Comparison of ENCODE assay signal across 10 cellular contexts in the genomic region with DNA sequence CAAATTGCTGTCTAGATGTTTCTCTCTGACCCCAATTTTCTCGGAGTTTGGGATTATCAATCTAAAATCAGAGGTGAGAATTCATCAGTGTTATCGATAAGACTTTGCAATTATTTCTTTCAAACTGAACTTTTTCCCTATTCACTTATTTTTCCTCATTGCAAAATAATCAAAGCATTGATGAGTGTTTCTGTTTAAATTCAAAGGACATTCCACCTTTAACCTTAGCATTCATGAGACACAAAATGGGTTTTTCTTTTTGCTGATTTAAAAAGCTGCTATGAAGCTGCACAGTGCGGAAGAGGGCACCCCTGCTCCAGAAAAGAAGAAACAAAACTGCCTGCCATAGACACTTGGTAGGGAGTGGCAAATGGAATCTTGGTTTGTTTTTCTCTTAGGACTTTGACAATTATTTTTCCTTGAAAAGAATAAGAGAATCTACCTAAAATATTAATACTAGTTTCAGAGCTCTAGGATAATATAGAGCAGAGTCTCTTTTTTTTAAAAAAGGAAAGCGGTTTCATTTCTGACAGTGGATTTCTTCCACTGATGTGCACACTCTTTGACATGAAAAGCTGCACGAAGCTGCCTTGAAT.
DNase-seq lines count a peak whose midpoint lies in the region; ATAC-seq, FAIRE-seq and TF ChIP-seq lines count a peak whose summit lies in the region.
"Had no signal": no experiment of that assay in that cellular context is flagged by ENCODE, and none has a peak within 500 bp of the region (broad histone marks: within the 10 kb centered on the region; RNA-seq: fewer than 3 reads in every experiment).

No MANE protein-coding gene starts in this region.

- BruUV-seq in HepG2 (replicated peaks; lab: Mats Ljungman, UMichigan) = TSS peak; percentile 95

- in situ Hi-C loops in HepG2 (cut with HindIII; ENCODE audit: extremely low pct_ligation_motif_present, low pct_unique_long_range_greater_than_20kb) = no loop called here

- H3K4me1 ChIP-seq in HepG2 (ENCODE audit: insufficient read depth, low read length) = peaks cover 81% of the 10 kb centered on the region
- H3K4me1 ChIP-seq in right lobe of liver = peaks cover 0 to 7% (median 0%) of the 10 kb centered on the region in 4 donors
- peaks cover 5 to 41% (median 15%) of the 10 kb centered on the region in 4 donors for H3K4me1 ChIP-seq in tibial artery

- no peaks in the 10 kb centered on the region for H3K27me3 Mint-ChIP-seq in T-helper 2 cell treated with Interferon-gamma antibody and Interleukin-4, amounts not matched to agents 5 μg/mL and 100 μg/mL, for 36 hours (ENCODE audit: low read depth)
- H3K27me3 Mint-ChIP-seq: activated CD4-positive, alpha-beta T cell treated with anti-CD3 and anti-CD28 coated beads, Interleukin-2, amount 10 ng/mL, durations not matched to agents 7 days and 5 days had no signal

- H3K4me3 ChIP-seq in HepG2 (replicated peaks in 1 of 3; ENCODE audit: insufficient read depth in 1 of 3, low read depth in 2 of 3, low read length in 3 of 3) (0 out of 6 replicates have a peak overlapping the region, but pooled peaks of 1 of the 3 experiments have one; percentile 7), right lobe of liver (no peak overlapping the region), WI38 (ENCODE audit: low read depth, low read length) (peak overlapping the region; percentile 41), fibroblast of villous mesenchyme (ENCODE audit: low read depth, low read length) (peak overlapping the region; percentile 1), tibial artery (no peak overlapping the region)

- no peak for FAIRE-seq in HepG2 (lab: Jason Lieb, UNC)

- no peaks in the 10 kb centered on the region for H4K20me1 ChIP-seq in HepG2 (ENCODE audit: insufficient read depth, low read length)

- ATAC-seq in HepG2 (no peak), right lobe of liver (no peak), GM19452 (IDR thresholded peaks at IDR 0.05; ENCODE audit: unreplicated experiment) (no peak)

- H3K4me3 Mint-ChIP-seq in T-helper 2 cell treated with Interferon-gamma antibody and Interleukin-4, amounts not matched to agents 5 μg/mL and 100 μg/mL, for 36 hours = no peak overlapping the region
- H3K4me3 Mint-ChIP-seq: activated CD4-positive, alpha-beta T cell treated with anti-CD3 and anti-CD28 coated beads, Interleukin-2, amount 10 ng/mL, durations not matched to agents 7 days and 5 days had no signal

- TF ChIP-seq POLR2A in HepG2 (IDR thresholded peaks at IDR 0.05; ENCODE audit: insufficient read depth in 1 of 2, low read depth in 2 of 2, low read length in 2 of 2) = no peak
- TF ChIP-seq POLR2A in right lobe of liver (IDR thresholded peaks at IDR 0.05) = no peak

- CTCF ChIA-PET in HepG2 (lab: Yijun Ruan, JAX; ENCODE audit: low intra/inter-chr PET ratio, low total read pairs) = no interaction called here

- no peaks in the 10 kb centered on the region for H3K9me3 Mint-ChIP-seq in T-helper 2 cell treated with Interferon-gamma antibody and Interleukin-4, amounts not matched to agents 5 μg/mL and 100 μg/mL, for 36 hours
- H3K9me3 Mint-ChIP-seq: activated CD4-positive, alpha-beta T cell treated with anti-CD3 and anti-CD28 coated beads, Interleukin-2, amount 10 ng/mL, durations not matched to agents 7 days and 5 days had no signal

- H3K27ac Mint-ChIP-seq in T-helper 2 cell treated with Interferon-gamma antibody and Interleukin-4, amounts not matched to agents 5 μg/mL and 100 μg/mL, for 36 hours = no peak overlapping the region
- H3K27ac Mint-ChIP-seq: activated CD4-positive, alpha-beta T cell treated with anti-CD3 and anti-CD28 coated beads, Interleukin-2, amount 10 ng/mL, durations not matched to agents 7 days and 5 days had no signal

- intact Hi-C loops in HepG2 (cut with micrococcal nuclease; ENCODE audit: unreplicated experiment) = loop anchor here (5.0 kb wide), 1 partner anchor 36 kb away; no protein-coding TSS in a partner anchor
- intact Hi-C loops in right lobe of liver (cut with DNase I) = no loop called here
- intact Hi-C loops in tibial artery (cut with DNase I; ENCODE audit: low total_unique reads) = no loop called here

- DNase-seq in HepG2 (ENCODE audit: low spot score) (no peak), right lobe of liver (no peak), fibroblast of villous mesenchyme (ENCODE audit: low read depth) (no peak), tibial artery (no peak), NCI-H1092 treated with DMSO at 0.1 percent for 48 hours (lab: John Stamatoyannopoulos, UW) (no peak)
- DNase-seq in T-helper 2 cell treated with Interferon-gamma antibody and Interleukin-4, amounts not matched to agents 5 μg/mL and 100 μg/mL, for 36 hours (ENCODE audit: low spot score) = no peak
- DNase-seq: NCI-H2107 had no signal

- H3K36me3 Mint-ChIP-seq in T-helper 2 cell treated with Interferon-gamma antibody and Interleukin-4, amounts not matched to agents 5 μg/mL and 100 μg/mL, for 36 hours (ENCODE audit: low read depth) = no peaks in the 10 kb centered on the region

- H3K79me2 ChIP-seq in HepG2 (ENCODE audit: insufficient read depth, low read length) = no peaks in the 10 kb centered on the region

- TF ChIP-seq RAD21 in HepG2 (CRISPR knock-in tag; IDR thresholded peaks at IDR 0.05) = no peak

- H3K9me3 ChIP-seq in HepG2 (ENCODE audit: low read length) (no peaks in the 10 kb centered on the region), right lobe of liver (no peaks in the 10 kb centered on the region), tibial artery (no peaks in the 10 kb centered on the region)

- no peaks in the 10 kb centered on the region for H3K27me3 ChIP-seq in HepG2 (ENCODE audit: control insufficient read depth in 1 of 2, insufficient read depth in 2 of 2, low read length in 2 of 2)
- H3K27me3 ChIP-seq in right lobe of liver = no peaks in the 10 kb centered on the region
- H3K27me3 ChIP-seq in tibial artery = no peaks in the 10 kb centered on the region

- TF ChIP-seq CTCF in HepG2 (CRISPR knock-in tag; IDR thresholded peaks at IDR 0.05) (no peak), right lobe of liver (IDR thresholded peaks at IDR 0.05) (no peak), WI38 (IDR thresholded peaks at IDR 0.05; ENCODE audit: low read depth, low read length) (no peak), fibroblast of villous mesenchyme (IDR thresholded peaks at IDR 0.05; ENCODE audit: insufficient read depth, low read depth, low read length) (no peak), tibial artery (IDR thresholded peaks at IDR 0.05) (no peak)

- 89% methylated on average over 5 of the region's 5 CpGs for WGBS in HepG2 (ENCODE audit: low lambda C conversion rate)
- WGBS in right lobe of liver (ENCODE audit: insufficient coverage, low coverage, low lambda C conversion rate, missing lambda C conversion rate) = 79% methylated on average over 5 of the region's 5 CpGs

- H3K27ac ChIP-seq in HepG2 (ENCODE audit: extremely low read length, insufficient read depth, low read length) (peak overlapping the region; percentile 67), right lobe of liver (no peak overlapping the region), tibial artery (peak overlapping the region; percentile 34 to 47)

- H3K36me3 ChIP-seq in HepG2 (replicated peaks in 1 of 2; ENCODE audit: control insufficient read depth in 1 of 2, insufficient read depth in 2 of 2, low read length in 2 of 2) = no peaks in the 10 kb centered on the region
- no peaks in the 10 kb centered on the region for H3K36me3 ChIP-seq in right lobe of liver
- H3K36me3 ChIP-seq in tibial artery = no peaks in the 10 kb centered on the region

- TF ChIP-seq EP300 in HepG2 (IDR thresholded peaks at IDR 0.05; ENCODE audit: low read depth in 2 of 2, low read length in 2 of 2) (no peak), HepG2 (CRISPR knock-in tag; IDR thresholded peaks at IDR 0.05; ENCODE audit: borderline replicate concordance) (no peak)

- no peak overlapping the region for H2AFZ ChIP-seq in HepG2 (ENCODE audit: low read length)

- H3K9ac ChIP-seq in HepG2 (ENCODE audit: insufficient read depth, low read depth, low read length) = peak overlapping the region; percentile 63

- H3K4me2 ChIP-seq in HepG2 (ENCODE audit: low read depth, low read length) = peak overlapping the region; percentile 25

- POLR2A ChIA-PET in HepG2 (lab: Yijun Ruan, JAX) = interaction anchor here (0.6 to 5.3 kb wide), 13 partner anchors 8 to 200 kb away, joined by 3 to 47 read pairs (median 5); no protein-coding TSS in a partner anchor

- peaks cover 43% of the 10 kb centered on the region for H3K4me1 Mint-ChIP-seq in T-helper 2 cell treated with Interferon-gamma antibody and Interleukin-4, amounts not matched to agents 5 μg/mL and 100 μg/mL, for 36 hours (ENCODE audit: low read depth)

TF ChIP-seq in HepG2, 621 proteins besides CTCF, POLR2A, EP300 and RAD21:
- TF ChIP-seq NFRKB (IDR thresholded peaks at IDR 0.05) (no peak), TCF7 (IDR thresholded peaks at IDR 0.05; ENCODE audit: low read depth) (0 out of 2 replicates have a peak, but pooled peaks have one; percentile 1), TBX3 (IDR thresholded peaks at IDR 0.05; ENCODE audit: borderline replicate concordance) (no peak), ATF1 (CRISPR knock-in tag; IDR thresholded peaks at IDR 0.05) (peak; percentile 32; the same call in 1 of the 2 replicates)

Comparison
In these comparisons a context has a peak if more than half of its experiments do, and no peak if none do; other contexts are left out.
1. H3K27ac ChIP-seq: peak in HepG2 (single experiment) and tibial artery (2 of 2); none in right lobe of liver (0 of 3).
2. H3K4me3 ChIP-seq: peak in WI38 (single experiment) and fibroblast of villous mesenchyme (single experiment); none in right lobe of liver (0 of 3) and tibial artery (0 of 2).